22 cellular contexts compared by ENCODE assay signal in genomic region chr7:134374791-134375190, GRCh38.
"Had no signal": no experiment of that assay in that cellular context is flagged by ENCODE, and none has a peak within 500 bp of the region (broad histone marks: within the 10 kb centered on the region; RNA-seq: fewer than 3 reads in every experiment).

No MANE protein-coding gene starts in this region.

- DNase-seq: KBM-7, MV-4-11, NCI-H1048, NCI-H1105, NCI-H1417, NCI-H1436 treated with DMSO at 0.1 percent for 48 hours, NCI-H1694, NCI-H187 treated with DMSO at 0.1 percent for 48 hours, NCI-H2029 treated with DMSO at 0.1 percent for 48 hours, NCI-H2227 treated with DMSO at 0.1 percent for 48 hours, NCI-H510A, NCI-H524 treated with DMSO at 0.1 percent for 48 hours, NCI-H69, NCI-H774, Right ventricle myocardium superior, RPMI8226, SIG-M5 had no signal

- H3K27ac ChIP-seq: HL-60, SJSA1, SK-N-MC had no signal

- H3K4me3 ChIP-seq: SJSA1, SK-N-MC had no signal

- H3K4me1 ChIP-seq: SJSA1 had no signal

- FAIRE-seq: HTR-8/SVneo, RCC 7860 had no signal
